Comparison of ENCODE assay signal across 19 cellular contexts in genomic region chr1:175935566-175936115, GRCh38.
DNase-seq lines count a peak whose midpoint lies in the region; ATAC-seq, FAIRE-seq and TF ChIP-seq lines count a peak whose summit lies in the region.
"Had no signal": no experiment of that assay in that cellular context is flagged by ENCODE, and none has a peak within 500 bp of the region (broad histone marks: within the 10 kb centered on the region; RNA-seq: fewer than 3 reads in every experiment).

No MANE protein-coding gene starts in this region.

- H3K4me2 ChIP-seq in A549, result no peak overlapping the region

- no peak overlapping the region for H3K27ac ChIP-seq in A549
- H3K27ac ChIP-seq in HEK293 (ENCODE audit: extremely low read depth, low read depth, low read length), result no peak overlapping the region
- H3K27ac ChIP-seq in endodermal cell (ENCODE audit: low read depth, low read length), result no peak overlapping the region

- WGBS in A549 (ENCODE audit: missing lambda C conversion rate), result 66% methylated on average over 3 of the region's 3 CpGs
- WGBS in endodermal cell (ENCODE audit: insufficient coverage in 1 of 2, insufficient read length in 1 of 2), 2 experiments, result 61 to 67% methylated on average over 3 of the region's 3 CpGs

- no peaks in the 10 kb centered on the region for H3K27me3 ChIP-seq in endodermal cell (ENCODE audit: control insufficient read depth, insufficient read depth, low read length, poor library complexity, severe bottlenecking)

- H3K4me3 Mint-ChIP-seq in endodermal cell, result no peak overlapping the region
- H3K4me3 Mint-ChIP-seq: CD4-positive, alpha-beta T cell; HFFc6 had no signal

- POLR2A ChIA-PET in A549 (lab: Yijun Ruan, JAX) (no interaction called here), HEK293 (lab: Yijun Ruan, JAX) (interaction anchor here (0.6 kb wide), 1 partner anchor 123 kb away, joined by 3 read pairs; no protein-coding TSS in a partner anchor)

- H3K27me3 Mint-ChIP-seq in endodermal cell (ENCODE audit: insufficient read depth), result no peaks in the 10 kb centered on the region
- H3K27me3 Mint-ChIP-seq: CD4-positive, alpha-beta T cell had no signal

- peaks cover 39% of the 10 kb centered on the region for H3K4me1 Mint-ChIP-seq in endodermal cell

- H3K36me3 ChIP-seq in HEK293 (ENCODE audit: control insufficient read depth in 2 of 2, insufficient read depth in 1 of 2, low read length in 2 of 2) (peaks cover 0 to 7% of the 10 kb centered on the region in 2 experiments; a peak in 2 of 3 replicates), endodermal cell (ENCODE audit: control insufficient read depth, insufficient read depth, low read length) (peaks cover 28% of the 10 kb centered on the region)
- H3K36me3 ChIP-seq: HAP-1 had no signal

- no peak overlapping the region for H3K9ac ChIP-seq in endodermal cell (ENCODE audit: extremely low read depth, low read length, poor library complexity, severe bottlenecking)

- DNase-seq in A549 (ENCODE audit: low read depth in 1 of 2, low spot score in 1 of 2) (no peak), astrocyte of the cerebellum (ENCODE audit: low read depth) (peak; percentile 8), endodermal cell (no peak), NCI-H69 (lab: John Stamatoyannopoulos, UW) (no peak), DMS79 treated with DMSO at 0.1 percent for 48 hours (lab: John Stamatoyannopoulos, UW) (no peak)
- DNase-seq: 8988T; ACHN; C1 segment of cervical spinal cord; Calu3; CD4-positive, alpha-beta T cell; DMS79; EL; HFFc6; KBM-7 had no signal

- in situ Hi-C loops in astrocyte of the cerebellum (cut with HindIII; ENCODE audit: low sequenced_read_pairs), result no loop called here

- no peaks in the 10 kb centered on the region for H3K4me1 ChIP-seq in A549
- no peaks in the 10 kb centered on the region for H3K4me1 ChIP-seq in HEK293 (ENCODE audit: control insufficient read depth, insufficient read depth, low read length)
- peaks cover 8% of the 10 kb centered on the region for H3K4me1 ChIP-seq in endodermal cell (ENCODE audit: control insufficient read depth, insufficient read depth, low read length)

- peaks cover 16% of the 10 kb centered on the region for H3K9me3 Mint-ChIP-seq in endodermal cell
- H3K9me3 Mint-ChIP-seq: HFFc6 had no signal

- no peak overlapping the region for H3K4me3 ChIP-seq in A549
- no peak overlapping the region for H3K4me3 ChIP-seq in HEK293 (ENCODE audit: low read depth, low read length)
- H3K4me3 ChIP-seq in astrocyte of the cerebellum (ENCODE audit: low read depth, low read length), result no peak overlapping the region
- no peak overlapping the region for H3K4me3 ChIP-seq in endodermal cell (ENCODE audit: low read length)
- H3K4me3 ChIP-seq: HAP-1 had no signal

- peak overlapping the region; percentile 48 for H3K27ac Mint-ChIP-seq in endodermal cell
- H3K27ac Mint-ChIP-seq: CD4-positive, alpha-beta T cell; HFFc6 had no signal

- CTCF ChIA-PET in A549 (lab: Yijun Ruan, JAX), result interaction anchor here (0.6 to 0.8 kb wide), 2 partner anchors 114 to 789 kb away, joined by 3 read pairs; no protein-coding TSS in a partner anchor
- CTCF ChIA-PET in HEK293 (lab: Yijun Ruan, JAX), result no interaction called here

- TF ChIP-seq POLR2A in A549 (IDR thresholded peaks at IDR 0.05; ENCODE audit: low read length), result no peak

- ATAC-seq in A549 (no peak), GM19023 (IDR thresholded peaks at IDR 0.05; ENCODE audit: unreplicated experiment) (no peak)

- no peak for FAIRE-seq in A549 (lab: Jason Lieb, UNC)
- FAIRE-seq: G401.6, GM12891 had no signal

- TF ChIP-seq RAD21 in A549 (conservative IDR thresholded peaks at IDR 0.05 in 1 of 2, IDR thresholded peaks at IDR 0.05 in 1 of 2), result no peak

- peaks cover 49% of the 10 kb centered on the region for H3K36me3 Mint-ChIP-seq in endodermal cell (ENCODE audit: low read depth)

- no peak for TF ChIP-seq CTCF in A549 (IDR thresholded peaks at IDR 0.05)
- no peak for TF ChIP-seq CTCF in HEK293 (tag by site-specific recombination; IDR thresholded peaks at IDR 0.05)
- no peak for TF ChIP-seq CTCF in astrocyte of the cerebellum (IDR thresholded peaks at IDR 0.05; ENCODE audit: low read depth, low read length, missing control alignments)
- no peak for TF ChIP-seq CTCF in endodermal cell (conservative IDR thresholded peaks at IDR 0.05)

- H3K9me3 ChIP-seq in A549 (no peaks in the 10 kb centered on the region), HEK293 (ENCODE audit: control insufficient read depth, insufficient read depth, low read depth, low read length) (no peaks in the 10 kb centered on the region), endodermal cell (ENCODE audit: control insufficient read depth, low read length) (peaks cover 15% of the 10 kb centered on the region)
- H3K9me3 ChIP-seq: HAP-1 had no signal

- no peak for TF ChIP-seq EP300 in A549 (IDR thresholded peaks at IDR 0.05)

TF ChIP-seq in A549, 52 proteins besides CTCF, POLR2A, EP300 and RAD21:
- TF ChIP-seq MAFK (IDR thresholded peaks at IDR 0.05; ENCODE audit: partially characterized antibody) (peak; percentile 49), TFCP2L1 (CRISPR knock-in tag; IDR thresholded peaks at IDR 0.05) (no peak), MAZ (IDR thresholded peaks at IDR 0.05; ENCODE audit: borderline replicate concordance, low read depth, low read length) (no peak)
TF ChIP-seq in A549: peak in this region for 1.

TF ChIP-seq in HEK293, 187 proteins besides CTCF, POLR2A, EP300 and RAD21:
- TF ChIP-seq REST (tag by site-specific recombination; IDR thresholded peaks at IDR 0.05), result 0 out of 2 replicates have a peak, but pooled peaks have one; percentile 15
- TF ChIP-seq ZNF266 (tag by site-specific recombination; IDR thresholded peaks at IDR 0.05; ENCODE audit: low read depth), result no peak

Comparison
In these comparisons a context has a peak if more than half of its experiments do, and no peak if none do; other contexts are left out.
1. Of the 5 proteins assayed by ChIP-seq in both HEK293 and A549: peak only in HEK293: REST; only in A549: none; in both: none; in neither: 4.